37 cellular contexts compared by ENCODE assay signal in the genomic region with DNA sequence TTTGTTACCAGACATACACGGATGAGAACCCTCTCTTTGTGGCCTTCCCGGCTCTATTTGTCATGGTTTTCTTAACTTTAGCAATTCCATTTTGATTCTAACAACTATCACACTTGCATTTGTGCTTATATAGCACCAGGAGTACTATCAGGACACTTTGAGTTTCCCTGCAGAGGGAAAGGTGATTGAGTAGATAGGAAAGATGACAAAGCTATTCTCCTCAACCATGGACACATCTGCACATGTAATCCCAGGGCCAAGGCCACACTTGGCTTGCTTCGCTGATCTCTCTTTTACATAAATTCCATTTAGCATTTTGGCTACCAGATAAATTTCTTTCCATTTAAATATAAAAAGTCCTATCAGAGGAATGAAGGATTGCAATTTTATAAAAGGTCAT. TPM values are rescaled to one million over a fixed set of nuclear protein-coding genes. Genes with fewer than 3 reads are reported as not detected.
"Had no signal": no experiment of that assay in that cellular context is flagged by ENCODE, and none has a peak within 500 bp of the region (broad histone marks: within the 10 kb centered on the region; RNA-seq: fewer than 3 reads in every experiment).

No MANE protein-coding gene starts in this region.

- FAIRE-seq: astrocyte, TTC549 had no signal

- ATAC-seq: activated CD8-positive, alpha-beta T cell treated with anti-CD3 and anti-CD28 coated beads for 36 hours; activated naive CD4-positive, alpha-beta T cell treated with anti-CD3 and anti-CD28 coated beads, Interleukin-2, amount 50 U/mL, for 72 hours; activated T-cell treated with anti-CD3 and anti-CD28 coated beads, Interleukin-2, amount 50 U/mL, for 4 hours; activated T-cell treated with anti-CD3 and anti-CD28 coated beads, Interleukin-2, amount 50 U/mL, for 72 hours; activated T-helper 17 cell treated with anti-CD3 and anti-CD28 coated beads, Interleukin-2, amount 50 U/mL, for 72 hours; body of pancreas had no signal

- H3K36me3 ChIP-seq: adrenal gland, brain microvascular endothelial cell, breast epithelium had no signal

- H3K4me1 ChIP-seq: adrenal gland, body of pancreas, breast epithelium had no signal

- H3K4me3 ChIP-seq: adrenal gland, body of pancreas, breast epithelium had no signal

- H3K27ac ChIP-seq: adrenal gland, body of pancreas, brain microvascular endothelial cell, breast epithelium, VCaP had no signal

- DNase-seq: activated B cell treated with CpG ODN at 0.5 μM for 24 hours; activated CD4-positive, alpha-beta memory T cell treated with anti-CD3 and anti-CD28 coated beads for 36 hours; activated CD4-positive, alpha-beta T cell treated with anti-CD3 and anti-CD28 coated beads for 4 hours; activated CD4-positive, alpha-beta T cell treated with anti-CD3 and anti-CD28 coated beads, Interleukin-2, amount 10 ng/mL, durations not matched to agents 24 days and 14 days; activated CD4-positive, alpha-beta T cell treated with anti-CD3 and anti-CD28 coated beads, Interleukin-2, amount 50 U/mL, for 1 hour; activated CD4-positive, alpha-beta T cell treated with anti-CD3 and anti-CD28 coated beads, Interleukin-2, amount 50 U/mL, for 4 hours; activated CD4-positive, CD25-positive, alpha-beta regulatory T cell treated with anti-CD3 and anti-CD28 coated beads, Interleukin-2, amount 50 U/mL, for 72 hours; activated CD8-positive, alpha-beta memory T cell treated with anti-CD3 and anti-CD28 coated beads, Interleukin-2, amount 50 U/mL, for 4 hours; activated CD8-positive, alpha-beta T cell treated with anti-CD3 and anti-CD28 coated beads for 36 hours; activated effector memory CD4-positive, alpha-beta T cell treated with anti-CD3 and anti-CD28 coated beads, Interleukin-2, amount 50 U/mL, for 16 hours; activated gamma-delta T cell treated with Interleukin-2 at 50 U/mL for 16 hours; activated naive CD4-positive, alpha-beta T cell; activated naive CD4-positive, alpha-beta T cell treated with anti-CD3 and anti-CD28 coated beads for 36 hours; activated naive CD4-positive, alpha-beta T cell treated with anti-CD3 and anti-CD28 coated beads, Interleukin-2, amount 50 U/mL, for 16 hours; activated naive CD8-positive, alpha-beta T cell treated with anti-CD3 and anti-CD28 coated beads for 36 hours; activated T-cell treated with anti-CD3 and anti-CD28 coated beads for 4 hours; activated T-cell treated with anti-CD3 and anti-CD28 coated beads, Interleukin-2, amount 50 U/mL, for 1 hour; activated T-cell treated with anti-CD3 and anti-CD28 coated beads, Interleukin-2, amount 50 U/mL, for 4 hours; activated T-cell treated with anti-CD3 and anti-CD28 coated beads, Interleukin-2, amount 50 U/mL, for 72 hours; amniotic stem cell; aorta; body of pancreas; brain microvascular endothelial cell; central memory CD4-positive, alpha-beta T cell; T-helper 1 cell; T-helper 2 cell; T-helper 9 cell had no signal

- H3K9me3 ChIP-seq: adrenal gland, body of pancreas, breast epithelium had no signal

- H3K27me3 ChIP-seq: adrenal gland, body of pancreas, brain microvascular endothelial cell, breast epithelium had no signal

RNA-seq across cellular contexts. Expression of gene CFAP206, which starts 23.3 kb away (rescaled TPM):
- total RNA-seq: activated CD4-positive, alpha-beta memory T cell treated with anti-CD3 and anti-CD28 coated beads for 36 hours; activated CD4-positive, alpha-beta T cell treated with anti-CD3 and anti-CD28 coated beads, Interleukin-2, amount 10 ng/mL, durations not matched to agents 24 days and 14 days; activated CD8-positive, alpha-beta memory T cell treated with anti-CD3 and anti-CD28 coated beads for 36 hours; activated CD8-positive, alpha-beta T cell treated with anti-CD3 and anti-CD28 coated beads for 36 hours; activated naive CD4-positive, alpha-beta T cell treated with anti-CD3 and anti-CD28 coated beads for 36 hours; activated naive CD4-positive, alpha-beta T cell treated with anti-CD3 and anti-CD28 coated beads, Interleukin-2, amount 50 U/mL, for 72 hours; activated naive CD8-positive, alpha-beta T cell treated with anti-CD3 and anti-CD28 coated beads for 36 hours; activated T-cell treated with anti-CD3 and anti-CD28 coated beads, Interleukin-2, amount 50 U/mL, for 4 hours; activated T-cell treated with anti-CD3 and anti-CD28 coated beads, Interleukin-2, amount 50 U/mL, for 72 hours; activated T-helper 1 cell treated with anti-CD3 and anti-CD28 coated beads, Interleukin-12 subunit alpha, Interleukin-12 subunit beta, Interleukin-2, Interleukin-4 antibody, amounts not matched to agents 30 ng/mL and 10 ng/mL and 1 ng/mL, durations not matched to agents 14 hours and 24 hours and 36 hours; activated T-helper 17 cell treated with anti-CD3 and anti-CD28 coated beads, Interleukin-2, amount 50 U/mL, for 72 hours; body of pancreas; cardiac septum had no signal

RNA-seq across cellular contexts. Expression of gene GJB7, which starts 55.4 kb away (rescaled TPM):
- total RNA-seq: activated B cell treated with CpG ODN at 0.5 μM for 24 hours; activated CD4-positive, alpha-beta memory T cell treated with anti-CD3 and anti-CD28 coated beads for 36 hours; activated CD4-positive, alpha-beta T cell treated with anti-CD3 and anti-CD28 coated beads, Interleukin-2, amount 10 ng/mL, durations not matched to agents 24 days and 14 days; activated CD8-positive, alpha-beta memory T cell treated with anti-CD3 and anti-CD28 coated beads for 36 hours; activated CD8-positive, alpha-beta T cell treated with anti-CD3 and anti-CD28 coated beads for 36 hours; activated naive CD4-positive, alpha-beta T cell treated with anti-CD3 and anti-CD28 coated beads for 36 hours; activated naive CD4-positive, alpha-beta T cell treated with anti-CD3 and anti-CD28 coated beads, Interleukin-2, amount 50 U/mL, for 72 hours; activated naive CD8-positive, alpha-beta T cell treated with anti-CD3 and anti-CD28 coated beads for 36 hours; activated T-cell treated with anti-CD3 and anti-CD28 coated beads, Interleukin-2, amount 50 U/mL, for 4 hours; activated T-cell treated with anti-CD3 and anti-CD28 coated beads, Interleukin-2, amount 50 U/mL, for 72 hours; activated T-helper 1 cell treated with anti-CD3 and anti-CD28 coated beads, Interleukin-12 subunit alpha, Interleukin-12 subunit beta, Interleukin-2, Interleukin-4 antibody, amounts not matched to agents 30 ng/mL and 10 ng/mL and 1 ng/mL, durations not matched to agents 14 hours and 24 hours and 36 hours; activated T-helper 17 cell treated with anti-CD3 and anti-CD28 coated beads, Interleukin-2, amount 50 U/mL, for 72 hours; adrenal gland; aorta; astrocyte; body of pancreas; breast epithelium; cardiac septum had no signal
- polyA plus RNA-seq: aorta had no signal
